Comparison of ENCODE assay signal across 9 cellular contexts in genomic region chr20:10476319-10476724, GRCh38.
DNase-seq lines count a peak whose midpoint lies in the region; ATAC-seq, FAIRE-seq and TF ChIP-seq lines count a peak whose summit lies in the region.
"Had no signal": no experiment of that assay in that cellular context is flagged by ENCODE, and none has a peak within 500 bp of the region (broad histone marks: within the 10 kb centered on the region; RNA-seq: fewer than 3 reads in every experiment).

No MANE protein-coding gene starts in this region.

- DNase-seq in GM12864 (ENCODE audit: low read depth) = peak; percentile 54
- peak; percentile 22 for DNase-seq in fibroblast of peridontal ligament (ENCODE audit: extremely low read depth)
- DNase-seq in D721Med (ENCODE audit: insufficient read length, low spot score) = no peak
- no peak for DNase-seq in HPDE6-E6E7 (ENCODE audit: extremely low spot score)
- DNase-seq in foreskin melanocyte = no peak
- DNase-seq in dedifferentiated amniotic fluid mesenchymal stem cell (ENCODE audit: extremely low spot score) = no peak

- TF ChIP-seq CTCF in GM12864 (IDR thresholded peaks at IDR 0.05; ENCODE audit: low read depth, low read length, missing control alignments) (peak; percentile 35), D721Med (IDR thresholded peaks at IDR 0.05; ENCODE audit: insufficient read depth, missing control alignments) (no peak)

- ATAC-seq in GM21515 (IDR thresholded peaks at IDR 0.05; ENCODE audit: unreplicated experiment) (peak; percentile 85), HG03520 (IDR thresholded peaks at IDR 0.05; ENCODE audit: unreplicated experiment) (peak; percentile 76)

- FAIRE-seq in D721Med (lab: Jason Lieb, UNC) = no peak

- no peak overlapping the region for H3K4me3 ChIP-seq in GM12864 (ENCODE audit: low read depth, low read length)
- H3K4me3 ChIP-seq: tibial artery had no signal

Comparison
In these comparisons a context has a peak if more than half of its experiments do, and no peak if none do; other contexts are left out.
1. DNase-seq: peak in GM12864 (single experiment) and fibroblast of peridontal ligament (single experiment); none in D721Med (single experiment), HPDE6-E6E7 (single experiment), foreskin melanocyte (single experiment) and dedifferentiated amniotic fluid mesenchymal stem cell (single experiment).